In genomic region chr7:101186839-101187448, GRCh38 we compare ENCODE assay signal across 1 cellular context.
A peak's percentile ranks its signal among the peaks of the same experiment; 100 is the strongest.
TF ChIP-seq lines count a peak whose summit lies in the region.

No MANE protein-coding gene starts in this region.

TF ChIP-seq in HEK293, 187 proteins besides CTCF, POLR2A, EP300 and RAD21 (continued from another document):
- TF ChIP-seq ZNF18 (tag by site-specific recombination; IDR thresholded peaks at IDR 0.05) (no peak), REST (tag by site-specific recombination; IDR thresholded peaks at IDR 0.05) (no peak), ZNF626 (tag by site-specific recombination; IDR thresholded peaks at IDR 0.05) (no peak), ZNF248 (tag by site-specific recombination; IDR thresholded peaks at IDR 0.05) (no peak), ZNF488 (tag by site-specific recombination; IDR thresholded peaks at IDR 0.05) (no peak), ZNF140 (tag by site-specific recombination; IDR thresholded peaks at IDR 0.05) (no peak), ZNF777 (tag by site-specific recombination; IDR thresholded peaks at IDR 0.05; ENCODE audit: borderline replicate concordance) (no peak), ZNF138 (tag by site-specific recombination; IDR thresholded peaks at IDR 0.05; ENCODE audit: borderline replicate concordance) (no peak), ZBTB17 (tag by site-specific recombination; IDR thresholded peaks at IDR 0.05) (peak; percentile 26; the same call in 1 of the 2 replicates), ZNF433 (tag by site-specific recombination; IDR thresholded peaks at IDR 0.05; ENCODE audit: low read depth) (no peak), KLF7 (tag by site-specific recombination; IDR thresholded peaks at IDR 0.05; ENCODE audit: borderline replicate concordance) (no peak), HOXA7 (CRISPR knock-in tag; IDR thresholded peaks at IDR 0.05; ENCODE audit: borderline replicate concordance) (no peak), ZNF335 (tag by site-specific recombination; conservative IDR thresholded peaks at IDR 0.05) (peak; percentile 50), PRDM4 (tag by site-specific recombination; IDR thresholded peaks at IDR 0.05) (no peak), ZNF670 (tag by site-specific recombination; IDR thresholded peaks at IDR 0.05; ENCODE audit: low read depth) (no peak), ZNF473 (tag by site-specific recombination; IDR thresholded peaks at IDR 0.05) (no peak), ELK4 (IDR thresholded peaks at IDR 0.05; ENCODE audit: borderline replicate concordance, low read depth, low read length) (no peak), ZNF148 (tag by site-specific recombination; IDR thresholded peaks at IDR 0.05; ENCODE audit: borderline replicate concordance) (no peak), ZNF394 (tag by site-specific recombination; IDR thresholded peaks at IDR 0.05; ENCODE audit: borderline replicate concordance) (no peak)
